15 cellular contexts compared by ENCODE assay signal in genomic region chr1:116912846-116913245, GRCh38. TPM values are rescaled to one million over a fixed set of nuclear protein-coding genes. Genes with fewer than 3 reads are reported as not detected.
DNase-seq lines count a peak whose midpoint lies in the region; TF ChIP-seq lines count a peak whose summit lies in the region.
"Had no signal": no experiment of that assay in that cellular context is flagged by ENCODE, and none has a peak within 500 bp of the region (broad histone marks: within the 10 kb centered on the region; RNA-seq: fewer than 3 reads in every experiment).

No MANE protein-coding gene starts in this region.

- POLR2A ChIA-PET in MCF 10A (lab: Yijun Ruan, JAX): interaction anchor here (0.6 to 1.2 kb wide), 2 partner anchors 22 to 78 kb away, joined by 4 to 5 read pairs; no protein-coding TSS in a partner anchor

- H3K4me3 ChIP-seq in mammary epithelial cell (replicated peaks in 1 of 3; ENCODE audit: insufficient read depth in 1 of 3, low read depth in 2 of 3, low read length in 3 of 3) (no peak overlapping the region), esophagus squamous epithelium (no peak overlapping the region), neural cell (ENCODE audit: low read length) (peak overlapping the region; percentile 84), adrenal gland (peak overlapping the region in 1 of 4 donors; percentile 75)

- CTCF ChIA-PET in mammary epithelial cell (lab: Charles Lee; ENCODE audit: low non-redundant PET) (no interaction called here), MCF 10A (lab: Yijun Ruan, JAX) (no interaction called here)

- TF ChIP-seq POLR2A in esophagus squamous epithelium (IDR thresholded peaks at IDR 0.05) (no peak), adrenal gland (IDR thresholded peaks at IDR 0.05) (no peak)

- 66% methylated on average over 2 of the region's 2 CpGs for WGBS in mammary epithelial cell (ENCODE audit: low coverage, missing lambda C conversion rate)
- WGBS in esophagus squamous epithelium, 2 donors: 93 to 97% methylated on average over 2 of the region's 2 CpGs
- WGBS in adrenal gland, 4 donors: 85 to 99% (median 97%) methylated on average over 2 of the region's 2 CpGs

- no peak overlapping the region for H3K9ac ChIP-seq in mammary epithelial cell (ENCODE audit: insufficient read depth, low read length)
- H3K9ac ChIP-seq in neural cell (ENCODE audit: low read length): no peak overlapping the region

- H3K4me1 ChIP-seq in mammary epithelial cell (ENCODE audit: insufficient read depth, low read length) (peaks cover 62% of the 10 kb centered on the region), esophagus squamous epithelium (peaks cover 37 to 85% (median 64%) of the 10 kb centered on the region in 3 donors), adrenal gland (replicated peaks in 1 of 2) (peaks cover 40 to 73% of the 10 kb centered on the region in 2 donors)

- H3K4me1 Mint-ChIP-seq in MCF 10A (ENCODE audit: insufficient read depth, unreplicated experiment): peaks cover 21% of the 10 kb centered on the region

- BruUV-seq in mammary epithelial cell (replicated peaks; lab: Mats Ljungman, UMichigan) (no TSS peak), MCF 10A (replicated peaks; lab: Mats Ljungman, UMichigan) (no TSS peak)

- H2AFZ ChIP-seq in mammary epithelial cell (ENCODE audit: low read depth, low read length) (no peak overlapping the region), neural cell (ENCODE audit: low read depth, low read length) (no peak overlapping the region)

- H3K4me2 ChIP-seq in mammary epithelial cell (ENCODE audit: insufficient read depth, low read depth, low read length) (peak overlapping the region; percentile 41), neural cell (ENCODE audit: low read length) (no peak overlapping the region)

- H3K27me3 ChIP-seq in mammary epithelial cell (ENCODE audit: insufficient read depth, low read length): no peaks in the 10 kb centered on the region
- no peaks in the 10 kb centered on the region for H3K27me3 ChIP-seq in esophagus squamous epithelium
- no peaks in the 10 kb centered on the region for H3K27me3 ChIP-seq in neural cell (ENCODE audit: insufficient read depth, low read depth, low read length)
- H3K27me3 ChIP-seq in adrenal gland: no peaks in the 10 kb centered on the region

- H3K79me2 ChIP-seq in mammary epithelial cell (ENCODE audit: insufficient read depth, low read length): peaks cover 89% of the 10 kb centered on the region
- H3K79me2 ChIP-seq in neural cell (replicated peaks; ENCODE audit: insufficient read depth, low read length): peaks cover 19% of the 10 kb centered on the region

- no peak overlapping the region for H3K4me3 Mint-ChIP-seq in MCF 10A (ENCODE audit: unreplicated experiment)
- H3K4me3 Mint-ChIP-seq: CD4-positive, alpha-beta memory T cell had no signal

- TF ChIP-seq CTCF in mammary epithelial cell (conservative IDR thresholded peaks at IDR 0.05 in 1 of 2, IDR thresholded peaks at IDR 0.05 in 1 of 2; ENCODE audit: extremely low read depth in 1 of 2, insufficient read depth in 1 of 2, low read depth in 1 of 2, low read length in 2 of 2) (no peak), MCF 10A (IDR thresholded peaks at IDR 0.05; ENCODE audit: unreplicated experiment) (no peak), esophagus squamous epithelium (IDR thresholded peaks at IDR 0.05) (no peak), neural cell (IDR thresholded peaks at IDR 0.05; ENCODE audit: poor library complexity, severe bottlenecking) (no peak), adrenal gland (IDR thresholded peaks at IDR 0.05) (no peak)

- dilution Hi-C loops in mammary epithelial cell (cut with HindIII; ENCODE audit: low sequenced_read_pairs): no loop called here

- in situ Hi-C loops in mammary epithelial cell (cut with MboI; ENCODE audit: low sequenced_read_pairs in 2 of 2): no loop called here

- no peaks in the 10 kb centered on the region for H3K9me3 Mint-ChIP-seq in MCF 10A (ENCODE audit: unreplicated experiment)
- H3K9me3 Mint-ChIP-seq: CD4-positive, alpha-beta memory T cell had no signal

- no peak overlapping the region for H3K27ac Mint-ChIP-seq in MCF 10A (ENCODE audit: low read depth, unreplicated experiment)
- H3K27ac Mint-ChIP-seq: CD4-positive, alpha-beta memory T cell had no signal

- H3K27ac ChIP-seq in mammary epithelial cell (ENCODE audit: insufficient read depth, low read depth, low read length) (no peak overlapping the region), esophagus squamous epithelium (peak overlapping the region in 3 of 4 donors; percentile 1 to 18 (median 9)), neural cell (ENCODE audit: low read length) (no peak overlapping the region), adrenal gland (no peak overlapping the region)

- H4K20me1 ChIP-seq in mammary epithelial cell (ENCODE audit: insufficient read depth, low read length) (no peaks in the 10 kb centered on the region), neural cell (ENCODE audit: insufficient read depth) (no peaks in the 10 kb centered on the region)

- H3F3A ChIP-seq in neural cell (ENCODE audit: insufficient read depth, low read length, poor library complexity, severe bottlenecking): no peaks in the 10 kb centered on the region

- H3K27me3 Mint-ChIP-seq in MCF 10A (ENCODE audit: insufficient read depth, unreplicated experiment): no peaks in the 10 kb centered on the region
- H3K27me3 Mint-ChIP-seq: CD4-positive, alpha-beta memory T cell had no signal

- TF ChIP-seq EP300 in neural cell (conservative IDR thresholded peaks at IDR 0.05; ENCODE audit: poor library complexity, severe bottlenecking): no peak

- intact Hi-C loops in mammary epithelial cell (cut with micrococcal nuclease): loop anchor here (10.0 kb wide), 2 partner anchors 58 to 338 kb away; partner anchors contain the start of gene CD58
- intact Hi-C loops in MCF 10A (cut with micrococcal nuclease): loop anchor here (5.0 to 10.0 kb wide), 2 partner anchors 142 to 341 kb away; partner anchors contain the start of gene CD58
- intact Hi-C loops in esophagus squamous epithelium (cut with DNase I): no loop called here
- intact Hi-C loops in adrenal gland (cut with DNase I): loop anchor here in 1 of 2 donors (10.0 kb wide), 2 partner anchors 72 to 142 kb away; no protein-coding TSS in a partner anchor
- intact Hi-C loops in posterior cingulate gyrus (cut with DNase I): no loop called here

- H3K9me3 ChIP-seq in mammary epithelial cell (replicated peaks; ENCODE audit: insufficient read depth, low read length): no peaks in the 10 kb centered on the region
- H3K9me3 ChIP-seq in esophagus squamous epithelium: no peaks in the 10 kb centered on the region
- no peaks in the 10 kb centered on the region for H3K9me3 ChIP-seq in neural cell (ENCODE audit: low read length)
- H3K9me3 ChIP-seq in adrenal gland (replicated peaks in 1 of 3): no peaks in the 10 kb centered on the region

- H3K36me3 ChIP-seq in mammary epithelial cell (ENCODE audit: insufficient read depth, low read length): no peaks in the 10 kb centered on the region
- H3K36me3 ChIP-seq in esophagus squamous epithelium: no peaks in the 10 kb centered on the region
- no peaks in the 10 kb centered on the region for H3K36me3 ChIP-seq in neural cell (ENCODE audit: insufficient read depth, low read length)
- no peaks in the 10 kb centered on the region for H3K36me3 ChIP-seq in adrenal gland (replicated peaks in 1 of 2)

- no peak for TF ChIP-seq RAD21 in neural cell (conservative IDR thresholded peaks at IDR 0.05)

- H3K36me3 Mint-ChIP-seq in MCF 10A (ENCODE audit: insufficient read depth, unreplicated experiment): no peaks in the 10 kb centered on the region
- H3K36me3 Mint-ChIP-seq: CD4-positive, alpha-beta memory T cell had no signal

- no peak for DNase-seq in mammary epithelial cell
- no peak for DNase-seq in MCF 10A (ENCODE audit: unreplicated experiment)
- no peak for DNase-seq in esophagus squamous epithelium (lab: John Stamatoyannopoulos, UW)
- no peak for DNase-seq in NCI-H1092 treated with DMSO at 0.1 percent for 48 hours (lab: John Stamatoyannopoulos, UW)
- no peak for DNase-seq in adrenal gland
- no peak for DNase-seq in posterior cingulate gyrus
- no peak for DNase-seq in DMS 273 treated with DMSO at 0.1 percent for 48 hours (lab: John Stamatoyannopoulos, UW)
- DNase-seq: 8988T; Calu3; CD4-positive, alpha-beta memory T cell; DMS79 treated with DMSO at 0.1 percent for 48 hours; KG1; NCI-H146; NCI-H524 had no signal

- no peaks in the 10 kb centered on the region for H3K9me2 ChIP-seq in neural cell (ENCODE audit: insufficient read depth, low read length)

TF ChIP-seq in neural cell, 6 proteins besides CTCF, POLR2A, EP300 and RAD21:
- no peak for TF ChIP-seq POLR2AphosphoS5 (IDR thresholded peaks at IDR 0.05)

RNA-seq across cellular contexts. Expression of gene PTGFRN, which starts 3.1 kb away (rescaled TPM):
- total RNA-seq in mammary epithelial cell (100 to 1,000 TPM; 143 to 150 TPM), MCF 10A (2022) (45.2 and 61.0 TPM in 2 replicates), esophagus squamous epithelium (10 to 100 TPM; 40.6 to 68.7 (median 56.0) TPM), adrenal gland (100 to 1,000 TPM in 3 of 8 donors, 10 to 100 TPM in 5; 63.8 to 173 (median 69.1) TPM)
- polyA plus RNA-seq in mammary epithelial cell (79.4 TPM), neural cell (20.1 and 25.0 TPM in 2 replicates), adrenal gland (10 to 100 TPM; 63.3 to 68.7 (median 64.6) TPM)
- polyA minus RNA-seq in mammary epithelial cell (147 TPM), neural cell (48.5 and 52.6 TPM in 2 replicates)

Comparison
In these comparisons a context has a peak if more than half of its experiments do, and no peak if none do; other contexts are left out.
1. H3K27ac ChIP-seq: peak in esophagus squamous epithelium (3 of 4); none in mammary epithelial cell (single experiment), neural cell (single experiment) and adrenal gland (0 of 5).
2. intact Hi-C loops: an anchor here in mammary epithelial cell (10.0 kb wide) and MCF 10A (5.0 to 10.0 kb wide); none called in esophagus squamous epithelium and posterior cingulate gyrus.